Comparison of ENCODE assay signal across 3 cellular contexts in the genomic region with DNA sequence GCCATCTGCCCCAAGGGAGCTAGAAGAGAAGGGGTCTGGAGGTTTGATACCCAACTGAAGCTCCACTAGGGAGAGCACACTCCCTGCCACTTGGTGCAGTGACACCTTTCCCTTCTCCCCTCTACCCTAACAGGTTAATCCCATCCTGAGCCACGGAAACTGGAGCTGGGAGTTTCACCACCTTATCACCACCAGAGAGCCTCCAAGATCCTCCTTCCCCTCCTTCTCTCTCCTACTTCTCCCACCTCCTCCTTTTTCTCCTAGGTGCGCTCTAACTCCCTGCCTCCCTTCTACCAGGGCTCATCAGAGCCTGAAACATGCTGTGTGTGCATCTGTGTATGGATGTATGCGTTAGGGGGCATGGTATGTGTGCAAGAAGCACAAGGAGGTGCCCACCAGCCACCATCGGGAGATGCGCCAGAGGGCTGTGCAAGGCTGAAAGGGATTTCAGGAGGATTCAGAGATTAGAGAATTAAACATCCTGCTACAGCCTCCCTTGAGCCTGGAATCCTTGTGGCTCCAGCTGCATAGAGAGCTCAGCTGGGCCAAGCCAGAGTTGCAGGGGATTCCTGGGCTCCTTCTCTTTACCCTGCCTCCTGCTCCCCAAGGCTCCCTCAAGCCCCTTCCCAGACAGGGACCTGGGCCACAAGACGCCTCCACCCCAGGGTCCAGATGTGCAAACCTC.
TF ChIP-seq lines count a peak whose summit lies in the region.

No MANE protein-coding gene starts in this region.

TF ChIP-seq in GM23338, 12 proteins besides CTCF, POLR2A, EP300 and RAD21 (continues in another document):
- TF ChIP-seq EZH2 (IDR thresholded peaks at IDR 0.05; ENCODE audit: low read depth, unreplicated experiment) (no peak), STAT1 (IDR thresholded peaks at IDR 0.05; ENCODE audit: unreplicated experiment) (no peak), JUNB (IDR thresholded peaks at IDR 0.05; ENCODE audit: unreplicated experiment) (no peak), EZH2phosphoT487 (IDR thresholded peaks at IDR 0.05; ENCODE audit: unreplicated experiment) (no peak), ZNF114 (CRISPR knock-in tag; IDR thresholded peaks at IDR 0.05) (no peak), REST (IDR thresholded peaks at IDR 0.05; ENCODE audit: unreplicated experiment) (no peak), NANOG (IDR thresholded peaks at IDR 0.05; ENCODE audit: borderline replicate concordance) (no peak), ZNF331 (CRISPR knock-in tag; IDR thresholded peaks at IDR 0.05; ENCODE audit: low read depth) (no peak)

TF ChIP-seq in WTC11, 78 proteins besides CTCF, POLR2A, EP300 and RAD21:
- TF ChIP-seq, protein P1, sequence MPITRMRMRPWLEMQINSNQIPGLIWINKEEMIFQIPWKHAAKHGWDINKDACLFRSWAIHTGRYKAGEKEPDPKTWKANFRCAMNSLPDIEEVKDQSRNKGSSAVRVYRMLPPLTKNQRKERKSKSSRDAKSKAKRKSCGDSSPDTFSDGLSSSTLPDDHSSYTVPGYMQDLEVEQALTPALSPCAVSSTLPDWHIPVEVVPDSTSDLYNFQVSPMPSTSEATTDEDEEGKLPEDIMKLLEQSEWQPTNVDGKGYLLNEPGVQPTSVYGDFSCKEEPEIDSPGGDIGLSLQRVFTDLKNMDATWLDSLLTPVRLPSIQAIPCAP (CRISPR knock-in tag; IDR thresholded peaks at IDR 0.05), result no peak
- TF ChIP-seq NR2C2 (CRISPR knock-in tag; IDR thresholded peaks at IDR 0.05), result no peak
- TF ChIP-seq FOXP1 (CRISPR knock-in tag; IDR thresholded peaks at IDR 0.05; ENCODE audit: borderline replicate concordance), result no peak
- TF ChIP-seq FOXK1 (CRISPR knock-in tag; IDR thresholded peaks at IDR 0.05), result no peak
- TF ChIP-seq MYBL2 (CRISPR knock-in tag; IDR thresholded peaks at IDR 0.05), result no peak
- TF ChIP-seq ZNF396 (CRISPR knock-in tag; IDR thresholded peaks at IDR 0.05; ENCODE audit: borderline replicate concordance), result no peak
- TF ChIP-seq ELF4 (CRISPR knock-in tag; IDR thresholded peaks at IDR 0.05; ENCODE audit: low read depth), result no peak

TF ChIP-seq in H1, 55 proteins besides CTCF, POLR2A, EP300 and RAD21:
- TF ChIP-seq CHD1 (IDR thresholded peaks at IDR 0.05; ENCODE audit: low read depth, low read length) (no peak), FOSL1 (IDR thresholded peaks at IDR 0.05; ENCODE audit: insufficient read depth, low read depth, low read length) (no peak), POU5F1 (IDR thresholded peaks at IDR 0.05; ENCODE audit: low read depth, low read length) (no peak), SIN3A (conservative IDR thresholded peaks at IDR 0.05 in 1 of 2, IDR thresholded peaks at IDR 0.05 in 1 of 2; ENCODE audit: low read depth in 1 of 2, low read length in 2 of 2) (no peak), TCF12 (IDR thresholded peaks at IDR 0.05; ENCODE audit: low read depth, low read length) (no peak), CBX5 (IDR thresholded peaks at IDR 0.05; ENCODE audit: low read depth, low read length) (no peak), YY1 (IDR thresholded peaks at IDR 0.05; ENCODE audit: low read depth, low read length) (no peak), KDM4A (IDR thresholded peaks at IDR 0.05; ENCODE audit: low read depth, low read length, severe bottlenecking) (no peak), CHD7 (IDR thresholded peaks at IDR 0.05; ENCODE audit: insufficient replicate concordance, low read length) (no peak), HDAC2 (IDR thresholded peaks at IDR 0.05; ENCODE audit: borderline replicate concordance in 1 of 2, low read depth in 2 of 2, low read length in 2 of 2) (no peak), MAFK (IDR thresholded peaks at IDR 0.05; ENCODE audit: low read depth, low read length) (no peak), RFX5 (IDR thresholded peaks at IDR 0.05; ENCODE audit: borderline replicate concordance, low read depth, low read length) (no peak), NRF1 (IDR thresholded peaks at IDR 0.05; ENCODE audit: low read depth, low read length) (no peak), EGR1 (IDR thresholded peaks at IDR 0.05; ENCODE audit: borderline replicate concordance, low read depth, low read length) (no peak), GTF2F1 (IDR thresholded peaks at IDR 0.05; ENCODE audit: borderline replicate concordance, low read depth, low read length) (no peak), ZNF274 (IDR thresholded peaks at IDR 0.05; ENCODE audit: borderline replicate concordance, extremely low read depth, low read length) (no peak), RBBP5 (IDR thresholded peaks at IDR 0.05; ENCODE audit: borderline replicate concordance, low read depth, low read length) (no peak), EZH2 (IDR thresholded peaks at IDR 0.05; ENCODE audit: low read depth, low read length, severe bottlenecking) (no peak)
